ENCODE assay signal across 14 cellular contexts in genomic region chr18:46343456-46343855, GRCh38.
DNase-seq lines count a peak whose midpoint lies in the region; ATAC-seq and TF ChIP-seq lines count a peak whose summit lies in the region.
"Had no signal": no experiment of that assay in that cellular context is flagged by ENCODE, and none has a peak within 500 bp of the region (broad histone marks: within the 10 kb centered on the region; RNA-seq: fewer than 3 reads in every experiment).

No MANE protein-coding gene starts in this region.

- no peaks in the 10 kb centered on the region for H3K9me3 ChIP-seq in H9 (ENCODE audit: control insufficient read depth, low read depth, low read length)
- no peaks in the 10 kb centered on the region for H3K9me3 ChIP-seq in hepatocyte (ENCODE audit: low read depth)
- H3K9me3 ChIP-seq: A549, MG63 had no signal

- H2BK12ac ChIP-seq in H9 (ENCODE audit: insufficient read length, low read depth, low read length): no peak overlapping the region

- WGBS in H9 (ENCODE audit: extremely low coverage, insufficient read length, low lambda C conversion rate): no CpG with 5 or more reads among the region's 7 CpGs
- 90% methylated on average over 7 of the region's 7 CpGs for whole genome bisulfite sequencing in hepatocyte (ENCODE audit: low lambda C conversion rate, missing lambda C conversion rate)

- H3K27me3 ChIP-seq in H9 (ENCODE audit: insufficient read depth, low read length): no peaks in the 10 kb centered on the region
- H3K27me3 ChIP-seq in hepatocyte: no peaks in the 10 kb centered on the region
- H3K27me3 ChIP-seq: MG63 had no signal

- no peak overlapping the region for H2AK5ac ChIP-seq in H9 (ENCODE audit: insufficient read length, low read length)

- intact Hi-C loops in dendritic cell treated with granulocyte-macrophage colony-stimulating factor and Interleukin-4, amounts not matched to agents 40 ng/mL and 50 ng/mL, for 4 days (cut with micrococcal nuclease): no loop called here

- no peaks in the 10 kb centered on the region for H3K9me3 Mint-ChIP-seq in T-helper 2 cell treated with Interferon-gamma antibody and Interleukin-4, amounts not matched to agents 5 μg/mL and 100 μg/mL, for 36 hours
- H3K9me3 Mint-ChIP-seq in H9: no peaks in the 10 kb centered on the region
- no peaks in the 10 kb centered on the region for H3K9me3 Mint-ChIP-seq in dendritic cell treated with granulocyte-macrophage colony-stimulating factor and Interleukin-4, amounts not matched to agents 40 ng/mL and 50 ng/mL, for 4 days
- H3K9me3 Mint-ChIP-seq in natural killer cell treated with Interleukin-12 subunit alpha and Interleukin-12 subunit beta and Interleukin-15 and Interleukin-18, amount 100 ng/mL, for 72 hours: no peaks in the 10 kb centered on the region
- H3K9me3 Mint-ChIP-seq: type B pancreatic cell had no signal

- H3T11ph ChIP-seq in H9 (ENCODE audit: low read length): no peak overlapping the region

- H3K4me3 ChIP-seq in hepatocyte: no peak overlapping the region
- H3K4me3 ChIP-seq: A549, MG63 had no signal

- no peak overlapping the region for H3K27ac ChIP-seq in H9 (ENCODE audit: insufficient read length, low read depth, low read length)
- no peak overlapping the region for H3K27ac ChIP-seq in hepatocyte
- H3K27ac ChIP-seq: A549 had no signal

- ATAC-seq in natural killer cell treated with Interleukin-12 subunit alpha and Interleukin-12 subunit beta and Interleukin-15 and Interleukin-18, amount 100 ng/mL, for 72 hours: peak in 1 of 2 donors; percentile 1
- ATAC-seq in HG03045 (IDR thresholded peaks at IDR 0.05; ENCODE audit: unreplicated experiment) (no peak), GM19452 (IDR thresholded peaks at IDR 0.05; ENCODE audit: unreplicated experiment) (no peak)
- ATAC-seq: A549 had no signal

- peak overlapping the region; percentile 85 for H3K27ac Mint-ChIP-seq in T-helper 2 cell treated with Interferon-gamma antibody and Interleukin-4, amounts not matched to agents 5 μg/mL and 100 μg/mL, for 36 hours
- peak overlapping the region in 2 of 3 experiments; percentile 9 to 89; a peak in 3 of 7 replicates for H3K27ac Mint-ChIP-seq in H9
- H3K27ac Mint-ChIP-seq in dendritic cell treated with granulocyte-macrophage colony-stimulating factor and Interleukin-4, amounts not matched to agents 40 ng/mL and 50 ng/mL, for 4 days: peak overlapping the region; percentile 67
- peak overlapping the region; percentile 97 to 99 for H3K27ac Mint-ChIP-seq in natural killer cell treated with Interleukin-12 subunit alpha and Interleukin-12 subunit beta and Interleukin-15 and Interleukin-18, amount 100 ng/mL, for 72 hours

- no peaks in the 10 kb centered on the region for H3K36me3 Mint-ChIP-seq in T-helper 2 cell treated with Interferon-gamma antibody and Interleukin-4, amounts not matched to agents 5 μg/mL and 100 μg/mL, for 36 hours (ENCODE audit: low read depth)
- no peaks in the 10 kb centered on the region; a peak in 1 of 7 replicates for H3K36me3 Mint-ChIP-seq in H9 (ENCODE audit: insufficient read depth in 1 of 3, low read depth in 3 of 3)
- no peaks in the 10 kb centered on the region for H3K36me3 Mint-ChIP-seq in dendritic cell treated with granulocyte-macrophage colony-stimulating factor and Interleukin-4, amounts not matched to agents 40 ng/mL and 50 ng/mL, for 4 days (ENCODE audit: low read depth)
- H3K36me3 Mint-ChIP-seq in natural killer cell treated with Interleukin-12 subunit alpha and Interleukin-12 subunit beta and Interleukin-15 and Interleukin-18, amount 100 ng/mL, for 72 hours: no peaks in the 10 kb centered on the region
- H3K36me3 Mint-ChIP-seq: type B pancreatic cell had no signal

- H3K18ac ChIP-seq in H9 (ENCODE audit: insufficient read length, low read depth, low read length): no peak overlapping the region

- H4K8ac ChIP-seq in H9 (replicated peaks; ENCODE audit: insufficient read length, low read depth, low read length): no peak overlapping the region

- H2BK120ac ChIP-seq in H9 (ENCODE audit: low read depth, low read length, poor library complexity, severe bottlenecking): no peak overlapping the region

- H3K36me3 ChIP-seq in hepatocyte (replicated peaks; ENCODE audit: insufficient read depth, low read depth): no peaks in the 10 kb centered on the region
- H3K36me3 ChIP-seq: MG63 had no signal

- H4K5ac ChIP-seq in H9 (ENCODE audit: insufficient read length, low read depth, low read length): no peak overlapping the region

- peaks cover 30% of the 10 kb centered on the region for H3K4me1 Mint-ChIP-seq in T-helper 2 cell treated with Interferon-gamma antibody and Interleukin-4, amounts not matched to agents 5 μg/mL and 100 μg/mL, for 36 hours (ENCODE audit: low read depth)
- H3K4me1 Mint-ChIP-seq in H9: peaks cover 20 to 41% of the 10 kb centered on the region in 2 experiments
- H3K4me1 Mint-ChIP-seq in dendritic cell treated with granulocyte-macrophage colony-stimulating factor and Interleukin-4, amounts not matched to agents 40 ng/mL and 50 ng/mL, for 4 days (ENCODE audit: low read depth): peaks cover 42% of the 10 kb centered on the region
- H3K4me1 Mint-ChIP-seq in natural killer cell treated with Interleukin-12 subunit alpha and Interleukin-12 subunit beta and Interleukin-15 and Interleukin-18, amount 100 ng/mL, for 72 hours (ENCODE audit: low read depth in 2 of 2): peaks cover 67 to 88% of the 10 kb centered on the region in 2 donors

- H2BK15ac ChIP-seq in H9 (ENCODE audit: low read depth, low read length): no peak overlapping the region

- H3K56ac ChIP-seq in H9 (ENCODE audit: insufficient read length, low read depth, low read length): no peak overlapping the region

- peak overlapping the region; percentile 13; the same call in 1 of the 2 replicates for H3K14ac ChIP-seq in H9 (ENCODE audit: insufficient read depth, low read length)

- no peak for DNase-seq in T-helper 2 cell treated with Interferon-gamma antibody and Interleukin-4, amounts not matched to agents 5 μg/mL and 100 μg/mL, for 36 hours (ENCODE audit: low spot score)
- no peak for DNase-seq in T-helper 2 cell
- DNase-seq in H9: no peak
- DNase-seq in natural killer cell treated with Interleukin-12 subunit alpha and Interleukin-12 subunit beta and Interleukin-15 and Interleukin-18, amount 100 ng/mL, for 72 hours (ENCODE audit: low spot score): no peak
- DNase-seq in hepatocyte (ENCODE audit: low spot score): no peak
- DNase-seq: kidney glomerular epithelial cell, MG63, NCI-H2081 treated with DMSO at 0.1 percent for 48 hours, NCI-H748 treated with DMSO at 0.1 percent for 48 hours had no signal

- H3K23ac ChIP-seq in H9 (ENCODE audit: insufficient read length, low read depth, low read length): no peak overlapping the region

- no peak overlapping the region for H2BK20ac ChIP-seq in H9 (ENCODE audit: low read depth, low read length, poor library complexity, severe bottlenecking)

- no peak overlapping the region for H2AFZ ChIP-seq in H9 (ENCODE audit: low read length)
- H2AFZ ChIP-seq in hepatocyte: no peak overlapping the region

- no peaks in the 10 kb centered on the region for H4K20me1 ChIP-seq in H9 (ENCODE audit: control insufficient read depth, insufficient read depth, insufficient read length)
- no peaks in the 10 kb centered on the region for H4K20me1 ChIP-seq in hepatocyte (ENCODE audit: insufficient read depth, poor library complexity, severe bottlenecking)

- no peak overlapping the region for H2BK5ac ChIP-seq in H9 (ENCODE audit: insufficient read length, low read length)

- H3K79me2 ChIP-seq in H9 (ENCODE audit: insufficient read depth, low read length) (no peaks in the 10 kb centered on the region; the same call in 1 of the 2 replicates), hepatocyte (no peaks in the 10 kb centered on the region)

- H3K27me3 Mint-ChIP-seq in T-helper 2 cell treated with Interferon-gamma antibody and Interleukin-4, amounts not matched to agents 5 μg/mL and 100 μg/mL, for 36 hours (ENCODE audit: low read depth): peaks cover 14% of the 10 kb centered on the region
- peaks cover 4% of the 10 kb centered on the region for H3K27me3 Mint-ChIP-seq in H9 (ENCODE audit: low read depth)
- peaks cover 8% of the 10 kb centered on the region for H3K27me3 Mint-ChIP-seq in dendritic cell treated with granulocyte-macrophage colony-stimulating factor and Interleukin-4, amounts not matched to agents 40 ng/mL and 50 ng/mL, for 4 days
- no peaks in the 10 kb centered on the region for H3K27me3 Mint-ChIP-seq in natural killer cell treated with Interleukin-12 subunit alpha and Interleukin-12 subunit beta and Interleukin-15 and Interleukin-18, amount 100 ng/mL, for 72 hours
- H3K27me3 Mint-ChIP-seq: type B pancreatic cell had no signal

- H3K4me1 ChIP-seq in H9 (ENCODE audit: insufficient read depth, low read length): peaks cover 8% of the 10 kb centered on the region; the same call in 1 of the 2 replicates
- no peaks in the 10 kb centered on the region for H3K4me1 ChIP-seq in hepatocyte (ENCODE audit: insufficient read depth)
- H3K4me1 ChIP-seq: A549 had no signal

- H4K91ac ChIP-seq in H9 (ENCODE audit: insufficient read length, low read depth, low read length): no peak overlapping the region

- TF ChIP-seq CTCF in H9 (conservative IDR thresholded peaks at IDR 0.05) (no peak), hepatocyte (IDR thresholded peaks at IDR 0.05; ENCODE audit: poor library complexity) (no peak)

- H3K23me2 ChIP-seq in H9 (ENCODE audit: insufficient read length, low read depth, low read length, poor library complexity, severe bottlenecking): no peaks in the 10 kb centered on the region

- no peaks in the 10 kb centered on the region for H3K9me2 ChIP-seq in hepatocyte (replicated peaks; ENCODE audit: insufficient read depth)

- H3K4me2 ChIP-seq in H9 (ENCODE audit: insufficient read depth, insufficient read length, low read length) (no peak overlapping the region), hepatocyte (no peak overlapping the region)
- H3K4me2 ChIP-seq: A549 had no signal

- no peak overlapping the region for H3K9ac ChIP-seq in H9 (ENCODE audit: extremely low read depth, insufficient read length, low read length)

- peaks cover 2% of the 10 kb centered on the region for H3K79me1 ChIP-seq in H9 (ENCODE audit: insufficient read depth, low read depth, low read length, poor library complexity, severe bottlenecking)

- peak overlapping the region; percentile 48 for H3K4me3 Mint-ChIP-seq in T-helper 2 cell treated with Interferon-gamma antibody and Interleukin-4, amounts not matched to agents 5 μg/mL and 100 μg/mL, for 36 hours
- H3K4me3 Mint-ChIP-seq in H9: no peak overlapping the region
- H3K4me3 Mint-ChIP-seq in dendritic cell treated with granulocyte-macrophage colony-stimulating factor and Interleukin-4, amounts not matched to agents 40 ng/mL and 50 ng/mL, for 4 days: peak overlapping the region; percentile 30
- H3K4me3 Mint-ChIP-seq in natural killer cell treated with Interleukin-12 subunit alpha and Interleukin-12 subunit beta and Interleukin-15 and Interleukin-18, amount 100 ng/mL, for 72 hours: peak overlapping the region; percentile 84
- H3K4me3 Mint-ChIP-seq: type B pancreatic cell had no signal

- H3K4ac ChIP-seq in H9 (ENCODE audit: low read depth, low read length): no peak overlapping the region

Comparison
In these comparisons a context has a peak if more than half of its experiments do, and no peak if none do; other contexts are left out.
1. H3K4me3 Mint-ChIP-seq: peak in T-helper 2 cell treated with Interferon-gamma antibody and Interleukin-4, amounts not matched to agents 5 μg/mL and 100 μg/mL, for 36 hours (single experiment), dendritic cell treated with granulocyte-macrophage colony-stimulating factor and Interleukin-4, amounts not matched to agents 40 ng/mL and 50 ng/mL, for 4 days (single experiment) and natural killer cell treated with Interleukin-12 subunit alpha and Interleukin-12 subunit beta and Interleukin-15 and Interleukin-18, amount 100 ng/mL, for 72 hours (single experiment); none in H9 (0 of 2).
2. Peak in every context shown above with its lines, with median percentiles within 50 percentile points of each other: H3K27ac Mint-ChIP-seq.